ENCODE assay signal across 3 cellular contexts in the genomic region with DNA sequence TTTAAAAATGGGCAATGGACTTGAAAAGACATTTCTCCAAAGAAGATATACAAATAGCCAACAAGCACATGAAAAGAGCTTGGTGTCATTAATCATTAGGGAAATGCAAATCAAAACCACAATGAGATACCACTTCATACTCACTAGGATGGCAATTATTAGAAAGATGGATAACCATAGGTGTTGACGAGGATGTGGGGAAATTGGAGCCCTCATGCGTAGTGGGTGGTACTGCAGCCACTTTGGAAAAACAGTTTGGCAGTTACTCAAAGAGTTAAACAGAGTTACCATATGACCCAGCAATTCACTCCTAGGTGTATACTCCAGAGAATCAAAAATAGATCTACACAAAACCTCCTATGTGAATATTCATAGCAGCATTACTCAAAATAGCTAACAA.
TF ChIP-seq lines count a peak whose summit lies in the region.

No MANE protein-coding gene starts in this region.

TF ChIP-seq in HCT116, 20 proteins besides CTCF, POLR2A, EP300 and RAD21:
- peak; percentile 25; the same call in 1 of the 2 replicates for TF ChIP-seq CBX3 (IDR thresholded peaks at IDR 0.05; ENCODE audit: low read depth)
- no peak for TF ChIP-seq POLR2AphosphoS5 (IDR thresholded peaks at IDR 0.05; ENCODE audit: low read depth, low read length)
TF ChIP-seq in HCT116: peak in this region for 1.

TF ChIP-seq in K562, 482 proteins besides CTCF, POLR2A, EP300 and RAD21:
- TF ChIP-seq ZC3H4 (CRISPR knock-in tag; IDR thresholded peaks at IDR 0.05; ENCODE audit: borderline replicate concordance) (no peak), ZNF589 (CRISPR knock-in tag; IDR thresholded peaks at IDR 0.05; ENCODE audit: low read depth) (no peak), ZNF586 (CRISPR knock-in tag; conservative IDR thresholded peaks at IDR 0.05) (no peak), ZNF184 (CRISPR knock-in tag; IDR thresholded peaks at IDR 0.05) (peak; percentile 75; the same call in 1 of the 2 replicates)

TF ChIP-seq in H1, 55 proteins besides CTCF, POLR2A, EP300 and RAD21:
- TF ChIP-seq, protein P1, sequence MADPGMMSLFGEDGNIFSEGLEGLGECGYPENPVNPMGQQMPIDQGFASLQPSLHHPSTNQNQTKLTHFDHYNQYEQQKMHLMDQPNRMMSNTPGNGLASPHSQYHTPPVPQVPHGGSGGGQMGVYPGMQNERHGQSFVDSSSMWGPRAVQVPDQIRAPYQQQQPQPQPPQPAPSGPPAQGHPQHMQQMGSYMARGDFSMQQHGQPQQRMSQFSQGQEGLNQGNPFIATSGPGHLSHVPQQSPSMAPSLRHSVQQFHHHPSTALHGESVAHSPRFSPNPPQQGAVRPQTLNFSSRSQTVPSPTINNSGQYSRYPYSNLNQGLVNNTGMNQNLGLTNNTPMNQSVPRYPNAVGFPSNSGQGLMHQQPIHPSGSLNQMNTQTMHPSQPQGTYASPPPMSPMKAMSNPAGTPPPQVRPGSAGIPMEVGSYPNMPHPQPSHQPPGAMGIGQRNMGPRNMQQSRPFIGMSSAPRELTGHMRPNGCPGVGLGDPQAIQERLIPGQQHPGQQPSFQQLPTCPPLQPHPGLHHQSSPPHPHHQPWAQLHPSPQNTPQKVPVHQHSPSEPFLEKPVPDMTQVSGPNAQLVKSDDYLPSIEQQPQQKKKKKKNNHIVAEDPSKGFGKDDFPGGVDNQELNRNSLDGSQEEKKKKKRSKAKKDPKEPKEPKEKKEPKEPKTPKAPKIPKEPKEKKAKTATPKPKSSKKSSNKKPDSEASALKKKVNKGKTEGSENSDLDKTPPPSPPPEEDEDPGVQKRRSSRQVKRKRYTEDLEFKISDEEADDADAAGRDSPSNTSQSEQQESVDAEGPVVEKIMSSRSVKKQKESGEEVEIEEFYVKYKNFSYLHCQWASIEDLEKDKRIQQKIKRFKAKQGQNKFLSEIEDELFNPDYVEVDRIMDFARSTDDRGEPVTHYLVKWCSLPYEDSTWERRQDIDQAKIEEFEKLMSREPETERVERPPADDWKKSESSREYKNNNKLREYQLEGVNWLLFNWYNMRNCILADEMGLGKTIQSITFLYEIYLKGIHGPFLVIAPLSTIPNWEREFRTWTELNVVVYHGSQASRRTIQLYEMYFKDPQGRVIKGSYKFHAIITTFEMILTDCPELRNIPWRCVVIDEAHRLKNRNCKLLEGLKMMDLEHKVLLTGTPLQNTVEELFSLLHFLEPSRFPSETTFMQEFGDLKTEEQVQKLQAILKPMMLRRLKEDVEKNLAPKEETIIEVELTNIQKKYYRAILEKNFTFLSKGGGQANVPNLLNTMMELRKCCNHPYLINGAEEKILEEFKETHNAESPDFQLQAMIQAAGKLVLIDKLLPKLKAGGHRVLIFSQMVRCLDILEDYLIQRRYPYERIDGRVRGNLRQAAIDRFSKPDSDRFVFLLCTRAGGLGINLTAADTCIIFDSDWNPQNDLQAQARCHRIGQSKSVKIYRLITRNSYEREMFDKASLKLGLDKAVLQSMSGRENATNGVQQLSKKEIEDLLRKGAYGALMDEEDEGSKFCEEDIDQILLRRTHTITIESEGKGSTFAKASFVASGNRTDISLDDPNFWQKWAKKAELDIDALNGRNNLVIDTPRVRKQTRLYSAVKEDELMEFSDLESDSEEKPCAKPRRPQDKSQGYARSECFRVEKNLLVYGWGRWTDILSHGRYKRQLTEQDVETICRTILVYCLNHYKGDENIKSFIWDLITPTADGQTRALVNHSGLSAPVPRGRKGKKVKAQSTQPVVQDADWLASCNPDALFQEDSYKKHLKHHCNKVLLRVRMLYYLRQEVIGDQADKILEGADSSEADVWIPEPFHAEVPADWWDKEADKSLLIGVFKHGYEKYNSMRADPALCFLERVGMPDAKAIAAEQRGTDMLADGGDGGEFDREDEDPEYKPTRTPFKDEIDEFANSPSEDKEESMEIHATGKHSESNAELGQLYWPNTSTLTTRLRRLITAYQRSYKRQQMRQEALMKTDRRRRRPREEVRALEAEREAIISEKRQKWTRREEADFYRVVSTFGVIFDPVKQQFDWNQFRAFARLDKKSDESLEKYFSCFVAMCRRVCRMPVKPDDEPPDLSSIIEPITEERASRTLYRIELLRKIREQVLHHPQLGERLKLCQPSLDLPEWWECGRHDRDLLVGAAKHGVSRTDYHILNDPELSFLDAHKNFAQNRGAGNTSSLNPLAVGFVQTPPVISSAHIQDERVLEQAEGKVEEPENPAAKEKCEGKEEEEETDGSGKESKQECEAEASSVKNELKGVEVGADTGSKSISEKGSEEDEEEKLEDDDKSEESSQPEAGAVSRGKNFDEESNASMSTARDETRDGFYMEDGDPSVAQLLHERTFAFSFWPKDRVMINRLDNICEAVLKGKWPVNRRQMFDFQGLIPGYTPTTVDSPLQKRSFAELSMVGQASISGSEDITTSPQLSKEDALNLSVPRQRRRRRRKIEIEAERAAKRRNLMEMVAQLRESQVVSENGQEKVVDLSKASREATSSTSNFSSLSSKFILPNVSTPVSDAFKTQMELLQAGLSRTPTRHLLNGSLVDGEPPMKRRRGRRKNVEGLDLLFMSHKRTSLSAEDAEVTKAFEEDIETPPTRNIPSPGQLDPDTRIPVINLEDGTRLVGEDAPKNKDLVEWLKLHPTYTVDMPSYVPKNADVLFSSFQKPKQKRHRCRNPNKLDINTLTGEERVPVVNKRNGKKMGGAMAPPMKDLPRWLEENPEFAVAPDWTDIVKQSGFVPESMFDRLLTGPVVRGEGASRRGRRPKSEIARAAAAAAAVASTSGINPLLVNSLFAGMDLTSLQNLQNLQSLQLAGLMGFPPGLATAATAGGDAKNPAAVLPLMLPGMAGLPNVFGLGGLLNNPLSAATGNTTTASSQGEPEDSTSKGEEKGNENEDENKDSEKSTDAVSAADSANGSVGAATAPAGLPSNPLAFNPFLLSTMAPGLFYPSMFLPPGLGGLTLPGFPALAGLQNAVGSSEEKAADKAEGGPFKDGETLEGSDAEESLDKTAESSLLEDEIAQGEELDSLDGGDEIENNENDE (IDR thresholded peaks at IDR 0.05; ENCODE audit: insufficient replicate concordance, low read length): no peak
- peak; percentile 41; the same call in 1 of the 2 replicates for TF ChIP-seq KDM1A (IDR thresholded peaks at IDR 0.05; ENCODE audit: borderline replicate concordance, low read length)
TF ChIP-seq in H1: peak in this region for 1.
